In genomic region chr22:39994566-39995345, GRCh38 we compare ENCODE assay signal across 8 cellular contexts. TPM values are rescaled to one million over a fixed set of nuclear protein-coding genes. Genes with fewer than 3 reads are reported as not detected.
DNase-seq lines count a peak whose midpoint lies in the region; ATAC-seq and TF ChIP-seq lines count a peak whose summit lies in the region.

Gene FAM83F, plus strand, starts transcription at chr22:39994954. Its CDS starts 89 bp downstream, at chr22:39995043.

- H3K4me1 Mint-ChIP-seq in activated CD8-positive, alpha-beta memory T cell treated with anti-CD3 and anti-CD28 coated beads, Interleukin-2, amount 10 ng/mL, durations not matched to agents 7 days and 5 days, result peaks cover 5% of the 10 kb centered on the region
- peaks cover 30% of the 10 kb centered on the region for H3K4me1 Mint-ChIP-seq in glutamatergic neuron (ENCODE audit: low read depth, unreplicated experiment)

- H3K4me1 ChIP-seq in spleen, result peaks cover 0 to 27% (median 16%) of the 10 kb centered on the region in 6 donors

- peaks cover 0 to 69% (median 36%) of the 10 kb centered on the region in 7 donors for H3K27me3 ChIP-seq in spleen (replicated peaks in 1 of 7)

- DNase-seq in NCI-H146 (lab: John Stamatoyannopoulos, UW) (peak; percentile 73), glutamatergic neuron (peak; percentile 54), spleen (peak; percentile 77), pons (ENCODE audit: low spot score) (no peak)
- DNase-seq in activated CD8-positive, alpha-beta memory T cell treated with anti-CD3 and anti-CD28 coated beads, Interleukin-2, amount 10 ng/mL, durations not matched to agents 7 days and 5 days, result no peak
- no peak for DNase-seq in effector CD4-positive, alpha-beta T cell

- H3K27ac Mint-ChIP-seq in activated CD8-positive, alpha-beta memory T cell treated with anti-CD3 and anti-CD28 coated beads, Interleukin-2, amount 10 ng/mL, durations not matched to agents 7 days and 5 days, result no peak within 1 kb of the TSS
- no peak within 1 kb of the TSS for H3K27ac Mint-ChIP-seq in glutamatergic neuron (ENCODE audit: unreplicated experiment)

- no peaks in the 10 kb centered on the region for H3K9me3 Mint-ChIP-seq in activated CD8-positive, alpha-beta memory T cell treated with anti-CD3 and anti-CD28 coated beads, Interleukin-2, amount 10 ng/mL, durations not matched to agents 7 days and 5 days (ENCODE audit: low read depth)
- peaks cover 2% of the 10 kb centered on the region for H3K9me3 Mint-ChIP-seq in glutamatergic neuron (ENCODE audit: unreplicated experiment)

- H3K36me3 Mint-ChIP-seq in activated CD8-positive, alpha-beta memory T cell treated with anti-CD3 and anti-CD28 coated beads, Interleukin-2, amount 10 ng/mL, durations not matched to agents 7 days and 5 days, result no peaks in the 10 kb centered on the region
- H3K36me3 Mint-ChIP-seq in glutamatergic neuron (ENCODE audit: unreplicated experiment), result no peaks in the 10 kb centered on the region

- CTCF ChIA-PET in activated CD8-positive, alpha-beta memory T cell treated with anti-CD3 and anti-CD28 coated beads, Interleukin-2, amount 10 ng/mL, durations not matched to agents 7 days and 5 days (lab: Charles Lee), result interaction anchor here (0.8 to 1.9 kb wide), 4 partner anchors 30 to 98 kb away, joined by 3 to 7 read pairs (median 3); no protein-coding TSS in a partner anchor

- peak; percentile 77 for ATAC-seq in activated CD8-positive, alpha-beta memory T cell treated with anti-CD3 and anti-CD28 coated beads, Interleukin-2, amount 10 ng/mL, durations not matched to agents 7 days and 5 days
- no peak for ATAC-seq in HG03097 (IDR thresholded peaks at IDR 0.05; ENCODE audit: low FRiP score, unreplicated experiment)
- ATAC-seq in HG03139 (IDR thresholded peaks at IDR 0.05; ENCODE audit: unreplicated experiment), result no peak

- H3K9me3 ChIP-seq in spleen, result no peaks in the 10 kb centered on the region

- H3K36me3 ChIP-seq in spleen, result no peaks in the 10 kb centered on the region

- TF ChIP-seq CTCF in glutamatergic neuron (IDR thresholded peaks at IDR 0.05; ENCODE audit: partially characterized antibody, unreplicated experiment) (no peak), spleen (IDR thresholded peaks at IDR 0.05 in 8 of 11, conservative IDR thresholded peaks at IDR 0.05 in 3 of 11) (no peak)

- H3K4me3 Mint-ChIP-seq in activated CD8-positive, alpha-beta memory T cell treated with anti-CD3 and anti-CD28 coated beads, Interleukin-2, amount 10 ng/mL, durations not matched to agents 7 days and 5 days, result peak within 1 kb of the TSS; percentile 7
- H3K4me3 Mint-ChIP-seq in glutamatergic neuron (ENCODE audit: unreplicated experiment), result no peak within 1 kb of the TSS

- H3K27ac ChIP-seq in spleen, result no peak within 1 kb of the TSS

- 6 to 18% (median 7%) methylated on average over 27 to 109 of the region's 109 CpGs for WGBS in spleen, 5 donors

- intact Hi-C loops in spleen (cut with DNase I; ENCODE audit: low total_unique reads), result no loop called here

- TF ChIP-seq POLR2A in spleen (IDR thresholded peaks at IDR 0.05), result no peak

- H3K4me3 ChIP-seq in spleen, result peak within 1 kb of the TSS in 7 of 8 donors; percentile 15 to 64 (median 30)

- peaks cover 59% of the 10 kb centered on the region for H3K27me3 Mint-ChIP-seq in activated CD8-positive, alpha-beta memory T cell treated with anti-CD3 and anti-CD28 coated beads, Interleukin-2, amount 10 ng/mL, durations not matched to agents 7 days and 5 days
- H3K27me3 Mint-ChIP-seq in glutamatergic neuron (ENCODE audit: unreplicated experiment), result peaks cover 9% of the 10 kb centered on the region

RNA-seq across cellular contexts. Expression of gene FAM83F, which starts in this region (rescaled TPM):
- not detected for total RNA-seq in activated CD8-positive, alpha-beta memory T cell treated with anti-CD3 and anti-CD28 coated beads, Interleukin-2, amount 10 ng/mL, durations not matched to agents 7 days and 5 days
- total RNA-seq in glutamatergic neuron (ENCODE audit: unreplicated experiment) (1.1 TPM), spleen (under 1 TPM in 6 of 7 donors, not detected in 1; 0.06 to 0.28 (median 0.18) TPM)
- polyA plus RNA-seq in spleen, result under 1 TPM in 2 of 3 donors, not detected in 1; 0.02 to 0.13 TPM

Comparison
In these comparisons a context has a peak if more than half of its experiments do, and no peak if none do; other contexts are left out.
1. Peak in ATAC-seq in activated CD8-positive, alpha-beta memory T cell treated with anti-CD3 and anti-CD28 coated beads, Interleukin-2, amount 10 ng/mL, durations not matched to agents 7 days and 5 days; RNA of the gene not detected or under 1 TPM.
2. Peak in DNase-seq and H3K4me3 ChIP-seq in spleen; RNA of the gene not detected or under 1 TPM.
3. DNase-seq: peak in NCI-H146 (single experiment) and glutamatergic neuron (single experiment); none in activated CD8-positive, alpha-beta memory T cell treated with anti-CD3 and anti-CD28 coated beads, Interleukin-2, amount 10 ng/mL, durations not matched to agents 7 days and 5 days (single experiment), effector CD4-positive, alpha-beta T cell (single experiment) and pons (single experiment).